9 cellular contexts compared by ENCODE assay signal in the genomic region with DNA sequence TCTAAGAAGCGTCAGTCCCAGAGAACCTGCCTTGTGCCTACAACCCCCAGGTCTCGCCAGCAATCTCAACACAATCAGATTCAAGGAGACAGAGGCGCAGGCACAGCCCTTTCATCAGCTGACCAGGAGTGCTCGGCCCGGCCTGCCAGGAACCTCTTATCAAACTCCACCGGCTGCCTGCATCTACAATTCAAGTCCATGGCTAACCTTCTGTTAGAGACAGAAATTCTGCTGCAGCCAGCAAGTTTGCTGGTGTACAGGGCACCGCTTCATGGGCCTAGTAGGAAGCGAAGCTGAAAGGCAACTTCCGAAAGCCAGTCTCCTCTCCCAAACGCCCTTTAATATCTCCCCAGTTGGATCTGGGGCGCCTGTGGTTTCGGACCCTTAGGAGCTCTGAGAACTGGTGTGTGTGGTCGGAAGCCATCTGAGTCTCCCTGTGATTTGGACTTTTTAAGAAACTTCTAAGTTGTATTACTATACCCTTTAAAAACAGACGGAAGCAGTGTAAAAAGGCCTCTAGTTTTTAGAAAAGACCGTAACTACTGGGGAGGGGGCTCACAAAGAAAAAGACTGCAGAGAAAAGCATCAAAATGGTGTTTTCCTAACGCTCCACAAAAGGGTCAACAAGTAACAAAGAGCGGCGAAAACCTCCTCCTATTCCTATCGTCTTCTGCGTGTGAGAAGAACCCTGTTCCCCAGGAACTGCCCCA. TPM values are rescaled to one million over a fixed set of nuclear protein-coding genes. Genes with fewer than 3 reads are reported as not detected.
DNase-seq lines count a peak whose midpoint lies in the region; ATAC-seq, FAIRE-seq and TF ChIP-seq lines count a peak whose summit lies in the region.
"Had no signal": no experiment of that assay in that cellular context is flagged by ENCODE, and none has a peak within 500 bp of the region (broad histone marks: within the 10 kb centered on the region; RNA-seq: fewer than 3 reads in every experiment).

No MANE protein-coding gene starts in this region.

- peaks cover 58% of the 10 kb centered on the region for H3K4me1 Mint-ChIP-seq in stimulated activated effector memory CD8-positive, alpha-beta T cell treated with anti-CD3 and anti-CD28 coated beads, Interleukin-12 subunit alpha, Interleukin-12 subunit beta, amount 100 ng/mL, for 72 hours

- H3K27ac Mint-ChIP-seq in stimulated activated effector memory CD8-positive, alpha-beta T cell treated with anti-CD3 and anti-CD28 coated beads, Interleukin-12 subunit alpha, Interleukin-12 subunit beta, amount 100 ng/mL, for 72 hours: peak overlapping the region; percentile 96

- BruUV-seq in mammary epithelial cell (replicated peaks; lab: Mats Ljungman, UMichigan): TSS peak; percentile 70

- in situ Hi-C loops in mammary epithelial cell (cut with MboI; ENCODE audit: low sequenced_read_pairs in 2 of 2): no loop called here

- H3K36me3 Mint-ChIP-seq in stimulated activated effector memory CD8-positive, alpha-beta T cell treated with anti-CD3 and anti-CD28 coated beads, Interleukin-12 subunit alpha, Interleukin-12 subunit beta, amount 100 ng/mL, for 72 hours: peaks cover 71% of the 10 kb centered on the region

- intact Hi-C loops in mammary epithelial cell (cut with micrococcal nuclease): loop anchor here (1.0 to 5.0 kb wide), 5 partner anchors 33 to 141 kb away; no protein-coding TSS in a partner anchor

- no peak for FAIRE-seq in RCC 7860 (lab: Jason Lieb, UNC)
- FAIRE-seq: endometrium had no signal

- peaks cover 38% of the 10 kb centered on the region for H3K4me1 ChIP-seq in mammary epithelial cell (ENCODE audit: insufficient read depth, low read length)

- H4K20me1 ChIP-seq in mammary epithelial cell (ENCODE audit: insufficient read depth, low read length): peaks cover 10% of the 10 kb centered on the region

- peak; percentile 33 for DNase-seq in activated CD4-positive, alpha-beta T cell treated with anti-CD3 and anti-CD28 coated beads for 48 hours
- DNase-seq in activated CD4-positive, alpha-beta T cell treated with anti-CD3 and anti-CD28 coated beads for 1 hour: no peak
- DNase-seq in RCC 7860 (ENCODE audit: low spot score) (peak; percentile 29), mammary epithelial cell (no peak), kidney epithelial cell (ENCODE audit: low read depth) (no peak)
- peak in 1 of 2 donors; percentile 68 for DNase-seq in stimulated activated effector memory CD8-positive, alpha-beta T cell treated with anti-CD3 and anti-CD28 coated beads, Interleukin-12 subunit alpha, Interleukin-12 subunit beta, amount 100 ng/mL, for 72 hours (ENCODE audit: low spot score in 2 of 2)

- no peaks in the 10 kb centered on the region for H3K27me3 ChIP-seq in mammary epithelial cell (ENCODE audit: insufficient read depth, low read length)
- H3K27me3 ChIP-seq in kidney epithelial cell (ENCODE audit: control insufficient read depth, insufficient read depth, low read length): no peaks in the 10 kb centered on the region

- TF ChIP-seq CTCF in mammary epithelial cell (conservative IDR thresholded peaks at IDR 0.05 in 1 of 2, IDR thresholded peaks at IDR 0.05 in 1 of 2; ENCODE audit: extremely low read depth in 1 of 2, insufficient read depth in 1 of 2, low read depth in 1 of 2, low read length in 2 of 2) (no peak), kidney epithelial cell (IDR thresholded peaks at IDR 0.05; ENCODE audit: insufficient read depth, low read length, poor library complexity, severe bottlenecking) (no peak)

- peak overlapping the region; percentile 94 for H3K4me2 ChIP-seq in mammary epithelial cell (ENCODE audit: insufficient read depth, low read depth, low read length)

- H2AFZ ChIP-seq in mammary epithelial cell (ENCODE audit: low read depth, low read length): no peak overlapping the region

- dilution Hi-C loops in mammary epithelial cell (cut with HindIII; ENCODE audit: low sequenced_read_pairs): no loop called here

- H3K9me3 ChIP-seq in mammary epithelial cell (replicated peaks; ENCODE audit: insufficient read depth, low read length): no peaks in the 10 kb centered on the region

- H3K27ac ChIP-seq in mammary epithelial cell (ENCODE audit: insufficient read depth, low read depth, low read length): peak overlapping the region; percentile 96

- WGBS in mammary epithelial cell (ENCODE audit: low coverage, missing lambda C conversion rate): 35% methylated on average over 18 of the region's 20 CpGs

- ATAC-seq in stimulated activated effector memory CD8-positive, alpha-beta T cell treated with anti-CD3 and anti-CD28 coated beads, Interleukin-12 subunit alpha, Interleukin-12 subunit beta, amount 100 ng/mL, for 72 hours: no peak
- no peak for ATAC-seq in GM21825 (IDR thresholded peaks at IDR 0.05; ENCODE audit: unreplicated experiment)
- no peak for ATAC-seq in GM19463 (IDR thresholded peaks at IDR 0.05; ENCODE audit: unreplicated experiment)

- H3K36me3 ChIP-seq in mammary epithelial cell (ENCODE audit: insufficient read depth, low read length): peaks cover 17% of the 10 kb centered on the region
- peaks cover 2% of the 10 kb centered on the region for H3K36me3 ChIP-seq in kidney epithelial cell (ENCODE audit: control insufficient read depth, insufficient read depth, low read length)

- peak overlapping the region; percentile 93 for H3K4me3 Mint-ChIP-seq in stimulated activated effector memory CD8-positive, alpha-beta T cell treated with anti-CD3 and anti-CD28 coated beads, Interleukin-12 subunit alpha, Interleukin-12 subunit beta, amount 100 ng/mL, for 72 hours

- H3K79me2 ChIP-seq in mammary epithelial cell (ENCODE audit: insufficient read depth, low read length): peaks cover 66% of the 10 kb centered on the region

- CTCF ChIA-PET in mammary epithelial cell (lab: Charles Lee; ENCODE audit: low non-redundant PET): no interaction called here

- peak overlapping the region; percentile 99 for H3K9ac ChIP-seq in mammary epithelial cell (ENCODE audit: insufficient read depth, low read length)

- H3K4me3 ChIP-seq in mammary epithelial cell (replicated peaks in 1 of 3; ENCODE audit: insufficient read depth in 1 of 3, low read depth in 2 of 3, low read length in 3 of 3) (peak overlapping the region; percentile 80 to 95 (median 87)), kidney epithelial cell (ENCODE audit: low read depth, low read length) (peak overlapping the region; percentile 75)

- no peaks in the 10 kb centered on the region for H3K9me3 Mint-ChIP-seq in stimulated activated effector memory CD8-positive, alpha-beta T cell treated with anti-CD3 and anti-CD28 coated beads, Interleukin-12 subunit alpha, Interleukin-12 subunit beta, amount 100 ng/mL, for 72 hours

RNA-seq across cellular contexts. Expression of a gene that starts 1.7 kb away (rescaled TPM):
- total RNA-seq in mammary epithelial cell (100 to 1,000 TPM; 164 to 240 TPM), kidney epithelial cell (259 and 277 TPM in 2 replicates)
- polyA plus RNA-seq in mammary epithelial cell: 171 TPM
- 213 TPM for polyA minus RNA-seq in mammary epithelial cell

Comparison
In these comparisons a context has a peak if more than half of its experiments do, and no peak if none do; other contexts are left out.
1. DNase-seq: peak in activated CD4-positive, alpha-beta T cell treated with anti-CD3 and anti-CD28 coated beads for 48 hours (single experiment) and RCC 7860 (single experiment); none in activated CD4-positive, alpha-beta T cell treated with anti-CD3 and anti-CD28 coated beads for 1 hour (single experiment), mammary epithelial cell (single experiment) and kidney epithelial cell (single experiment).